ENCODE assay signal across 8 cellular contexts in genomic region chr6:36984581-36985383, GRCh38. TPM values are rescaled to one million over a fixed set of nuclear protein-coding genes. Genes with fewer than 3 reads are reported as not detected.
DNase-seq lines count a peak whose midpoint lies in the region; ATAC-seq, FAIRE-seq and TF ChIP-seq lines count a peak whose summit lies in the region.

No MANE protein-coding gene starts in this region.

- TF ChIP-seq POLR2A in uterus (IDR thresholded peaks at IDR 0.05) = no peak

- FAIRE-seq in pancreas (lab: Jason Lieb, UNC) = no peak

- WGBS in pancreas, 2 donors = 6% methylated on average over 19 of the region's 19 CpGs

- no peaks in the 10 kb centered on the region for H3K27me3 ChIP-seq in pancreas
- no peaks in the 10 kb centered on the region for H3K27me3 ChIP-seq in uterus

- H3K27ac ChIP-seq in pancreas (peak overlapping the region in 2 of 4 donors; percentile 98 to 99), uterus (peak overlapping the region; percentile 96 to 98)

- H3K9me3 ChIP-seq in pancreas (no peaks in the 10 kb centered on the region), uterus (no peaks in the 10 kb centered on the region)

- H3K36me3 ChIP-seq in pancreas = no peaks in the 10 kb centered on the region
- H3K36me3 ChIP-seq in uterus = no peaks in the 10 kb centered on the region

- H3K4me1 ChIP-seq in pancreas = peaks cover 9 to 36% (median 16%) of the 10 kb centered on the region in 3 donors
- H3K4me1 ChIP-seq in uterus = peaks cover 5 to 8% of the 10 kb centered on the region in 2 donors

- TF ChIP-seq CTCF in pancreas (IDR thresholded peaks at IDR 0.05) (no peak), uterus (IDR thresholded peaks at IDR 0.05) (no peak)

- ATAC-seq in pancreas (peak in 1 of 4 donors; percentile 11), esophagus mucosa (no peak), GM18520 (IDR thresholded peaks at IDR 0.05; ENCODE audit: unreplicated experiment) (no peak)

- DNase-seq in G401 (ENCODE audit: low spot score) = peak; percentile 19
- DNase-seq in NCI-H2227 treated with DMSO at 0.1 percent for 48 hours (lab: John Stamatoyannopoulos, UW) = peak; percentile 24
- peak; percentile 59 for DNase-seq in activated T-cell treated with anti-CD3 and anti-CD28 coated beads, Interleukin-2, amount 50 U/mL, for 1 hour
- peak; percentile 42 for DNase-seq in fibroblast of the conjunctiva (ENCODE audit: low read depth)
- peak in 4 of 6 donors; percentile 41 to 61 (median 52) for DNase-seq in pancreas
- DNase-seq in uterus = peak; percentile 52 to 55

- in situ Hi-C loops in G401 (cut with HindIII; ENCODE audit: low sequenced_read_pairs) = no loop called here

- H3K4me3 ChIP-seq in pancreas = peak overlapping the region; percentile 68 to 99 (median 98)
- H3K4me3 ChIP-seq in uterus = peak overlapping the region; percentile 99 to 100

- intact Hi-C loops in pancreas (cut with DNase I) (no loop called here), uterus (cut with DNase I; ENCODE audit: low total_unique reads) (no loop called here)

RNA-seq across cellular contexts. Expression of gene MTCH1, which starts 1.2 kb away (rescaled TPM):
- total RNA-seq in G401 (2014; rRNA removed; shearing (Covaris generic)) = 389 and 393 TPM in 2 replicates
- total RNA-seq in pancreas = 100 to 1,000 TPM in 2 of 6 donors, 10 to 100 TPM in 4; 83.6 to 102 (median 87.2) TPM
- 100 to 1,000 TPM in 1 of 2 donors, 10 to 100 TPM in 1; 66.8 to 146 TPM for polyA plus RNA-seq in pancreas
- total RNA-seq in uterus = 100 to 1,000 TPM; 111 to 172 (median 146) TPM
- total RNA-seq in esophagus mucosa = 88.0 TPM

RNA-seq across cellular contexts. Expression of gene FGD2, which starts 20.7 kb away (rescaled TPM):
- 0.55 and 1.2 TPM in 2 replicates for total RNA-seq in G401 (2014; rRNA removed; shearing (Covaris generic))
- total RNA-seq in pancreas (10 to 100 TPM in 1 of 6 donors, 1 to 10 TPM in 4, under 1 TPM in 1; 0.98 to 13.2 (median 3.3) TPM), uterus (10 to 100 TPM in 3 of 4 donors, under 1 TPM in 1; 0.51 to 27.6 (median 11.5) TPM), esophagus mucosa (9.8 TPM)
- polyA plus RNA-seq in pancreas = 1 to 10 TPM; 1.7 to 3.2 TPM

RNA-seq across cellular contexts. Expression of gene PI16, which starts 30.2 kb away (rescaled TPM):
- not detected in 2 replicates for total RNA-seq in G401 (2014; rRNA removed; shearing (Covaris generic))
- total RNA-seq in pancreas = 1 to 10 TPM in 2 of 6 donors, under 1 TPM in 4; 0.23 to 6.9 (median 0.72) TPM
- 1 to 10 TPM; 3.0 to 7.3 TPM for polyA plus RNA-seq in pancreas
- total RNA-seq in uterus = 10 to 100 TPM in 1 of 4 donors, 1 to 10 TPM in 3; 1.2 to 32.4 (median 6.7) TPM
- 0.20 TPM for total RNA-seq in esophagus mucosa
